ENCODE assay signal across 16 cellular contexts in the genomic region with DNA sequence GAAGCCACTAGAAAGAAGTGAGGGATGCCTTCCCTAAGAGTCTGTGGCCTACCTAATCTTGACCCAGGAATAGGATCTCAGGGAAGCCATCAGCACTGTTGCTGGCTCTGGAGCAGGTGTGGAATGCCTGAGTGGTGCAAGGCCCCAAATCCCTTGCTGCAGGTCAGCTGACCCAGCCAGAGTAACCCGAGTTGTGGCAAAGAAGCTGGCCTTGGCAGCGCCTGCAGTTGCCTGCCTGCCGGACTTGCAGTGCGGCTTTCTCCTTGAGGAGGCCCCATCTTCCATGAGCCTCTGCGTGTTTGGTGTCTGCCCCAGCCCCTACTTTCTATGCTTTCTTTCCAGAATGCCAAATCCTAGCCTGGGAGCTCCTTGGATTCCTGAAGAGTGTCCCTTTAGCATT. TPM values are rescaled to one million over a fixed set of nuclear protein-coding genes. Genes with fewer than 3 reads are reported as not detected.
DNase-seq lines count a peak whose midpoint lies in the region; ATAC-seq and TF ChIP-seq lines count a peak whose summit lies in the region.
"Had no signal": no experiment of that assay in that cellular context is flagged by ENCODE, and none has a peak within 500 bp of the region (broad histone marks: within the 10 kb centered on the region; RNA-seq: fewer than 3 reads in every experiment).

No MANE protein-coding gene starts in this region.

- peaks cover 4% of the 10 kb centered on the region for H3K36me3 ChIP-seq in A673 (ENCODE audit: insufficient read depth, low read length, poor library complexity, severe bottlenecking)
- peaks cover 2% of the 10 kb centered on the region for H3K36me3 ChIP-seq in iPS-15b (ENCODE audit: control insufficient read depth, insufficient read depth, low read length)

- H3K27me3 ChIP-seq in A673 (replicated peaks; ENCODE audit: insufficient read depth, low read depth, low read length, poor library complexity) (no peaks in the 10 kb centered on the region), iPS-15b (ENCODE audit: control insufficient read depth, insufficient read depth, low read length) (no peaks in the 10 kb centered on the region)

- H3K36me3 Mint-ChIP-seq in brain (peaks cover 5% of the 10 kb centered on the region), progenitor cell of endocrine pancreas (ENCODE audit: insufficient read depth) (peaks cover 11% of the 10 kb centered on the region)
- H3K36me3 Mint-ChIP-seq: activated CD4-positive, alpha-beta memory T cell treated with anti-CD3 and anti-CD28 coated beads for 36 hours; CD4-positive, alpha-beta memory T cell; stimulated activated effector memory CD8-positive, alpha-beta T cell treated with anti-CD3 and anti-CD28 coated beads, Interleukin-12 subunit alpha, Interleukin-12 subunit beta, amount 100 ng/mL, for 72 hours had no signal

- H3K4me1 ChIP-seq in A673 (ENCODE audit: insufficient read depth, low read length, poor library complexity, severe bottlenecking): peaks cover 17% of the 10 kb centered on the region
- H3K4me1 ChIP-seq in iPS-15b (ENCODE audit: control insufficient read depth, insufficient read depth, low read length): peaks cover 23% of the 10 kb centered on the region

- H3K4me3 Mint-ChIP-seq in brain (peak overlapping the region in 1 of 5 experiments; percentile 28), progenitor cell of endocrine pancreas (ENCODE audit: low read depth) (no peak overlapping the region)
- H3K4me3 Mint-ChIP-seq: activated CD4-positive, alpha-beta memory T cell treated with anti-CD3 and anti-CD28 coated beads for 36 hours; CD4-positive, alpha-beta memory T cell; stimulated activated effector memory CD8-positive, alpha-beta T cell treated with anti-CD3 and anti-CD28 coated beads, Interleukin-12 subunit alpha, Interleukin-12 subunit beta, amount 100 ng/mL, for 72 hours had no signal

- CTCF ChIA-PET in A673 (lab: Charles Lee) (no interaction called here), RWPE1 (lab: Yijun Ruan, JAX) (interaction anchor here (0.6 kb wide), 1 partner anchor 27 kb away, joined by 4 read pairs; no protein-coding TSS in a partner anchor)

- ATAC-seq in GM21390 (IDR thresholded peaks at IDR 0.05; ENCODE audit: unreplicated experiment): no peak
- ATAC-seq: stimulated activated effector memory CD8-positive, alpha-beta T cell treated with anti-CD3 and anti-CD28 coated beads, Interleukin-12 subunit alpha, Interleukin-12 subunit beta, amount 100 ng/mL, for 72 hours had no signal

- peak overlapping the region; percentile 23 for H3K27ac ChIP-seq in A673 (ENCODE audit: low read depth, low read length, poor library complexity, severe bottlenecking)
- no peak overlapping the region for H3K27ac ChIP-seq in RWPE1
- H3K27ac ChIP-seq: SK-N-MC had no signal

- peaks cover 53% of the 10 kb centered on the region for H3K4me1 Mint-ChIP-seq in brain
- peaks cover 48% of the 10 kb centered on the region for H3K4me1 Mint-ChIP-seq in progenitor cell of endocrine pancreas (ENCODE audit: low read depth)

- H3K27me3 Mint-ChIP-seq in brain (peaks cover 3% of the 10 kb centered on the region), progenitor cell of endocrine pancreas (no peaks in the 10 kb centered on the region)

- intact Hi-C loops in A673 (cut with micrococcal nuclease; ENCODE audit: unreplicated experiment): no loop called here

- DNase-seq in A673 (ENCODE audit: low spot score) (no peak), progenitor cell of endocrine pancreas (ENCODE audit: low spot score, unreplicated experiment) (no peak), NCI-H1092 (lab: John Stamatoyannopoulos, UW) (no peak), RWPE1 (ENCODE audit: low spot score) (no peak), HuH-7 (ENCODE audit: low spot score) (no peak)
- DNase-seq: ACHN; activated CD4-positive, alpha-beta memory T cell treated with anti-CD3 and anti-CD28 coated beads for 36 hours; CD4-positive, alpha-beta memory T cell; dorsolateral prefrontal cortex; NCI-H1105 had no signal

- H3K9ac ChIP-seq in iPS-15b (ENCODE audit: low read depth, low read length): peak overlapping the region; percentile 13

- no peaks in the 10 kb centered on the region for H3K9me3 ChIP-seq in A673 (ENCODE audit: low read depth, low read length, poor library complexity, severe bottlenecking)
- H3K9me3 ChIP-seq in iPS-15b (ENCODE audit: control insufficient read depth, insufficient read depth, low read length): no peaks in the 10 kb centered on the region

- H3K9me3 Mint-ChIP-seq in brain (peaks cover 0 to 3% (median 0%) of the 10 kb centered on the region in 5 experiments), progenitor cell of endocrine pancreas (ENCODE audit: low read depth) (no peaks in the 10 kb centered on the region)
- H3K9me3 Mint-ChIP-seq: activated CD4-positive, alpha-beta memory T cell treated with anti-CD3 and anti-CD28 coated beads for 36 hours; activated T-helper 2 cell treated with anti-CD3 and anti-CD28 coated beads, Interferon-gamma antibody, Interleukin-2, Interleukin-4, amounts not matched to agents 10 μg/mL and 5 μg/mL and 100 μg/mL, durations not matched to agents 14 hours and 24 hours and 36 hours had no signal

- H3K4me3 ChIP-seq in A673 (ENCODE audit: low read depth, low read length, poor library complexity, severe bottlenecking): no peak overlapping the region
- H3K4me3 ChIP-seq in iPS-15b (ENCODE audit: low read depth, low read length): no peak overlapping the region
- H3K4me3 ChIP-seq: dorsolateral prefrontal cortex, SK-N-MC had no signal

- BruUV-seq in A673 (replicated peaks; lab: Mats Ljungman, UMichigan): no TSS peak

- POLR2A ChIA-PET in A673 (lab: Charles Lee; ENCODE audit: low non-redundant PET) (no interaction called here), RWPE1 (lab: Yijun Ruan, JAX; ENCODE audit: low non-redundant PET) (no interaction called here)

- TF ChIP-seq CTCF in A673 (conservative IDR thresholded peaks at IDR 0.05; ENCODE audit: low read depth, low read length) (no peak), brain (conservative IDR thresholded peaks at IDR 0.05) (no peak), progenitor cell of endocrine pancreas (IDR thresholded peaks at IDR 0.05; ENCODE audit: unreplicated experiment) (no peak), RWPE1 (conservative IDR thresholded peaks at IDR 0.05; ENCODE audit: low read depth) (no peak)

- H3K27ac Mint-ChIP-seq in brain (peak overlapping the region in 4 of 5 experiments; percentile 25 to 58 (median 40)), progenitor cell of endocrine pancreas (peak overlapping the region; percentile 78)
- H3K27ac Mint-ChIP-seq: activated CD4-positive, alpha-beta memory T cell treated with anti-CD3 and anti-CD28 coated beads for 36 hours; activated T-helper 2 cell treated with anti-CD3 and anti-CD28 coated beads, Interferon-gamma antibody, Interleukin-2, Interleukin-4, amounts not matched to agents 10 μg/mL and 5 μg/mL and 100 μg/mL, durations not matched to agents 14 hours and 24 hours and 36 hours; CD4-positive, alpha-beta memory T cell; stimulated activated effector memory CD8-positive, alpha-beta T cell treated with anti-CD3 and anti-CD28 coated beads, Interleukin-12 subunit alpha, Interleukin-12 subunit beta, amount 100 ng/mL, for 72 hours had no signal

RNA-seq across cellular contexts. Expression of gene KIAA1217, which starts 5.8 kb away (rescaled TPM):
- total RNA-seq in A673 (2021): 76.2 and 94.1 TPM in 2 replicates
- polyA plus RNA-seq in brain (ENCODE audit: insufficient read depth, low read depth, low replicate concordance): 1.7 TPM
- 117 and 121 TPM in 2 replicates for total RNA-seq in progenitor cell of endocrine pancreas
